ENCODE assay signal across 22 cellular contexts in genomic region chr2:233255151-233255550, GRCh38. TPM values are rescaled to one million over a fixed set of nuclear protein-coding genes. Genes with fewer than 3 reads are reported as not detected.
DNase-seq lines count a peak whose midpoint lies in the region; ATAC-seq and TF ChIP-seq lines count a peak whose summit lies in the region.
"Had no signal": no experiment of that assay in that cellular context is flagged by ENCODE, and none has a peak within 500 bp of the region (broad histone marks: within the 10 kb centered on the region; RNA-seq: fewer than 3 reads in every experiment).

No MANE protein-coding gene starts in this region.

- no peaks in the 10 kb centered on the region for H3K9me3 Mint-ChIP-seq in activated naive CD8-positive, alpha-beta T cell (ENCODE audit: low read depth)
- no peaks in the 10 kb centered on the region for H3K9me3 Mint-ChIP-seq in activated naive CD8-positive, alpha-beta T cell treated with anti-CD3 and anti-CD28 coated beads for 36 hours
- H3K9me3 Mint-ChIP-seq in activated B cell treated with CpG ODN at 0.5 μM for 24 hours (no peaks in the 10 kb centered on the region), type B pancreatic cell (no peaks in the 10 kb centered on the region)
- H3K9me3 Mint-ChIP-seq: activated naive CD8-positive, alpha-beta T cell treated with anti-CD3 and anti-CD28 coated beads, Interleukin-2, amount 10 ng/mL, durations not matched to agents 7 days and 5 days had no signal

- H3K27me3 Mint-ChIP-seq in activated naive CD8-positive, alpha-beta T cell: no peaks in the 10 kb centered on the region
- no peaks in the 10 kb centered on the region for H3K27me3 Mint-ChIP-seq in activated naive CD8-positive, alpha-beta T cell treated with anti-CD3 and anti-CD28 coated beads for 36 hours
- no peaks in the 10 kb centered on the region for H3K27me3 Mint-ChIP-seq in activated B cell treated with CpG ODN at 0.5 μM for 24 hours
- H3K27me3 Mint-ChIP-seq in type B pancreatic cell: no peaks in the 10 kb centered on the region
- H3K27me3 Mint-ChIP-seq: activated naive CD8-positive, alpha-beta T cell treated with anti-CD3 and anti-CD28 coated beads, Interleukin-2, amount 10 ng/mL, durations not matched to agents 7 days and 5 days had no signal

- no peak overlapping the region for H2BK5ac ChIP-seq in mesenchymal stem cell (ENCODE audit: low read depth, low read length, poor library complexity, severe bottlenecking)

- H2BK15ac ChIP-seq in mesenchymal stem cell (ENCODE audit: low read depth, poor library complexity, severe bottlenecking): no peak overlapping the region

- H2BK120ac ChIP-seq in mesenchymal stem cell (ENCODE audit: low read depth, low read length): no peak overlapping the region

- H3K4me2 ChIP-seq in mesenchymal stem cell (ENCODE audit: low read length, poor library complexity, severe bottlenecking): no peak overlapping the region

- no peaks in the 10 kb centered on the region for H3K9me3 ChIP-seq in mesenchymal stem cell (ENCODE audit: control insufficient read depth, low read length)
- H3K9me3 ChIP-seq: Caco-2, neutrophil, Peyer's patch, SJSA1, suprapubic skin had no signal

- no peak overlapping the region for H2AFZ ChIP-seq in mesenchymal stem cell (ENCODE audit: low read depth, low read length)

- H2AK5ac ChIP-seq in mesenchymal stem cell (ENCODE audit: low read length, severe bottlenecking): no peak overlapping the region

- intact Hi-C loops in activated B cell treated with CpG ODN at 0.5 μM for 24 hours (cut with micrococcal nuclease): no loop called here

- peaks cover 17 to 46% of the 10 kb centered on the region in 2 experiments for H3K36me3 ChIP-seq in mesenchymal stem cell (ENCODE audit: control insufficient read depth in 1 of 2, insufficient read depth in 2 of 2, low read depth in 1 of 2, low read length in 2 of 2)

- TF ChIP-seq CTCF in activated B cell treated with CpG ODN at 0.5 μM for 24 hours (IDR thresholded peaks at IDR 0.05) (no peak), type B pancreatic cell (conservative IDR thresholded peaks at IDR 0.05) (no peak)

- H3K18ac ChIP-seq in mesenchymal stem cell (ENCODE audit: low read depth in 1 of 2, low read length in 2 of 2): no peak overlapping the region

- 72% methylated on average over 10 of the region's 11 CpGs for WGBS in mesenchymal stem cell

- H3K79me1 ChIP-seq in mesenchymal stem cell (replicated peaks; ENCODE audit: low read length, poor library complexity, severe bottlenecking): peaks cover 19% of the 10 kb centered on the region

- DNase-seq in activated naive CD8-positive, alpha-beta T cell treated with anti-CD3 and anti-CD28 coated beads for 36 hours: no peak
- no peak for DNase-seq in activated B cell treated with CpG ODN at 0.5 μM for 24 hours
- no peak for DNase-seq in mesenchymal stem cell
- no peak for DNase-seq in type B pancreatic cell (ENCODE audit: extremely low spot score, unreplicated experiment)
- DNase-seq in nucleus accumbens (lab: John Stamatoyannopoulos, UW): no peak
- no peak for DNase-seq in NCI-H1930 (lab: John Stamatoyannopoulos, UW)
- DNase-seq: activated CD8-positive, alpha-beta memory T cell treated with anti-CD3 and anti-CD28 coated beads, Interleukin-2, amount 50 U/mL, for 4 hours; activated naive CD8-positive, alpha-beta T cell treated with anti-CD3 and anti-CD28 coated beads, Interleukin-2, amount 10 ng/mL, durations not matched to agents 7 days and 5 days; Caco-2; GOT3; KG1; kidney glomerular epithelial cell; NCI-H2029; stimulated activated CD8-positive, alpha-beta memory T cell treated with anti-CD3 and anti-CD28 coated beads, Interleukin-4, amount 100 ng/mL, for 48 hours had no signal

- H3K4ac ChIP-seq in mesenchymal stem cell (ENCODE audit: low read depth in 1 of 2, low read length in 2 of 2): no peak overlapping the region

- no peaks in the 10 kb centered on the region for H3K27me3 ChIP-seq in mesenchymal stem cell (ENCODE audit: control insufficient read depth in 1 of 2, insufficient read depth in 1 of 2, low read length in 2 of 2)
- H3K27me3 ChIP-seq: neutrophil, Peyer's patch, SJSA1, suprapubic skin had no signal

- H3K4me3 ChIP-seq in mesenchymal stem cell (ENCODE audit: insufficient read depth in 1 of 2, low read depth in 1 of 2, low read length in 2 of 2): no peak overlapping the region
- H3K4me3 ChIP-seq: Peyer's patch, SJSA1, suprapubic skin had no signal

- peak overlapping the region; percentile 5 for H3K9ac ChIP-seq in mesenchymal stem cell (ENCODE audit: low read length)

- no peaks in the 10 kb centered on the region for H3K4me1 ChIP-seq in mesenchymal stem cell (ENCODE audit: control insufficient read depth, insufficient read depth, low read depth, low read length)

- CTCF ChIA-PET in activated B cell treated with CpG ODN at 0.5 μM for 24 hours (lab: Charles Lee): no interaction called here

- H2BK12ac ChIP-seq in mesenchymal stem cell (ENCODE audit: low read length in 2 of 2): no peak overlapping the region

- peaks cover 68% of the 10 kb centered on the region for H3K4me1 Mint-ChIP-seq in activated naive CD8-positive, alpha-beta T cell (ENCODE audit: low read depth)
- peaks cover 69% of the 10 kb centered on the region for H3K4me1 Mint-ChIP-seq in activated naive CD8-positive, alpha-beta T cell treated with anti-CD3 and anti-CD28 coated beads for 36 hours
- peaks cover 49% of the 10 kb centered on the region for H3K4me1 Mint-ChIP-seq in activated B cell treated with CpG ODN at 0.5 μM for 24 hours
- peaks cover 13% of the 10 kb centered on the region for H3K4me1 Mint-ChIP-seq in type B pancreatic cell (ENCODE audit: unreplicated experiment)

- H3K27ac ChIP-seq in mesenchymal stem cell (ENCODE audit: low read length, poor library complexity, severe bottlenecking): no peak overlapping the region
- H3K27ac ChIP-seq: neutrophil, Peyer's patch, SJSA1, suprapubic skin had no signal

- H3K14ac ChIP-seq in mesenchymal stem cell (ENCODE audit: low read length in 2 of 2): no peak overlapping the region

- H3K36me3 Mint-ChIP-seq in activated naive CD8-positive, alpha-beta T cell: peaks cover 8% of the 10 kb centered on the region
- peaks cover 36% of the 10 kb centered on the region for H3K36me3 Mint-ChIP-seq in activated naive CD8-positive, alpha-beta T cell treated with anti-CD3 and anti-CD28 coated beads for 36 hours
- peaks cover 60% of the 10 kb centered on the region for H3K36me3 Mint-ChIP-seq in activated B cell treated with CpG ODN at 0.5 μM for 24 hours (ENCODE audit: low read depth)
- peaks cover 15% of the 10 kb centered on the region for H3K36me3 Mint-ChIP-seq in type B pancreatic cell

- no peak overlapping the region for H4K91ac ChIP-seq in mesenchymal stem cell (ENCODE audit: low read length)

- POLR2A ChIA-PET in activated B cell treated with CpG ODN at 0.5 μM for 24 hours (lab: Charles Lee): no interaction called here

- H3K4me3 Mint-ChIP-seq in activated naive CD8-positive, alpha-beta T cell: peak overlapping the region; percentile 59
- no peak overlapping the region for H3K4me3 Mint-ChIP-seq in activated naive CD8-positive, alpha-beta T cell treated with anti-CD3 and anti-CD28 coated beads for 36 hours
- H3K4me3 Mint-ChIP-seq in activated B cell treated with CpG ODN at 0.5 μM for 24 hours: no peak overlapping the region
- H3K4me3 Mint-ChIP-seq in type B pancreatic cell: peak overlapping the region; percentile 44
- H3K4me3 Mint-ChIP-seq: activated naive CD8-positive, alpha-beta T cell treated with anti-CD3 and anti-CD28 coated beads, Interleukin-2, amount 10 ng/mL, durations not matched to agents 7 days and 5 days had no signal

- H3K23ac ChIP-seq in mesenchymal stem cell (ENCODE audit: low read length in 2 of 2): no peak overlapping the region

- H3K27ac Mint-ChIP-seq in activated naive CD8-positive, alpha-beta T cell: peak overlapping the region; percentile 83
- H3K27ac Mint-ChIP-seq in activated naive CD8-positive, alpha-beta T cell treated with anti-CD3 and anti-CD28 coated beads for 36 hours: no peak overlapping the region
- H3K27ac Mint-ChIP-seq in activated B cell treated with CpG ODN at 0.5 μM for 24 hours: peak overlapping the region; percentile 59
- no peak overlapping the region for H3K27ac Mint-ChIP-seq in type B pancreatic cell

- no peak overlapping the region for H4K8ac ChIP-seq in mesenchymal stem cell (ENCODE audit: low read length)

- ATAC-seq in activated B cell treated with CpG ODN at 0.5 μM for 24 hours (ENCODE audit: low read depth) (no peak), GM18873 (IDR thresholded peaks at IDR 0.05; ENCODE audit: low FRiP score, unreplicated experiment) (no peak)
- ATAC-seq: activated CD4-positive, CD25-positive, alpha-beta regulatory T cell treated with anti-CD3 and anti-CD28 coated beads, Interleukin-2, amount 50 U/mL, for 24 hours had no signal

RNA-seq across cellular contexts. Expression of gene ATG16L1, which starts 3.7 kb away (rescaled TPM):
- 10 to 100 TPM; 23.4 to 26.1 TPM for total RNA-seq in activated naive CD8-positive, alpha-beta T cell treated with anti-CD3 and anti-CD28 coated beads for 36 hours
- total RNA-seq in activated B cell treated with CpG ODN at 0.5 μM for 24 hours (39.0 and 49.9 TPM in 2 replicates), type B pancreatic cell (ENCODE audit: low replicate concordance) (50.3 and 123 TPM in 2 replicates)
- polyA plus RNA-seq in mesenchymal stem cell (2013, experiment 1 of 2): 16.0 TPM
- 14.3 TPM for polyA plus RNA-seq in mesenchymal stem cell (2013, experiment 2 of 2)

RNA-seq across cellular contexts. Expression of gene SAG, which starts 52.5 kb away (rescaled TPM):
- under 1 TPM in 1 of 2 experiments, not detected in 1; 0.31 TPM for total RNA-seq in activated naive CD8-positive, alpha-beta T cell treated with anti-CD3 and anti-CD28 coated beads for 36 hours
- 0.04 TPM in 1 of 2 replicates, not detected in the other for total RNA-seq in activated B cell treated with CpG ODN at 0.5 μM for 24 hours
- not detected for polyA plus RNA-seq in mesenchymal stem cell (2013, experiment 1 of 2)
- not detected for polyA plus RNA-seq in mesenchymal stem cell (2013, experiment 2 of 2)
- 0.43 TPM in 1 of 2 replicates, not detected in the other for total RNA-seq in type B pancreatic cell (ENCODE audit: low replicate concordance)
- total RNA-seq: Caco-2, Peyer's patch, renal cortical epithelial cell, SJSA1, suprapubic skin had no signal

Comparison
In these comparisons a context has a peak if more than half of its experiments do, and no peak if none do; other contexts are left out.
1. H3K27ac Mint-ChIP-seq: peak in activated naive CD8-positive, alpha-beta T cell (single experiment) and activated B cell treated with CpG ODN at 0.5 μM for 24 hours (single experiment); none in activated naive CD8-positive, alpha-beta T cell treated with anti-CD3 and anti-CD28 coated beads for 36 hours (single experiment) and type B pancreatic cell (single experiment).
2. H3K4me3 Mint-ChIP-seq: peak in activated naive CD8-positive, alpha-beta T cell (single experiment) and type B pancreatic cell (single experiment); none in activated naive CD8-positive, alpha-beta T cell treated with anti-CD3 and anti-CD28 coated beads for 36 hours (single experiment) and activated B cell treated with CpG ODN at 0.5 μM for 24 hours (single experiment).